In the genomic region with DNA sequence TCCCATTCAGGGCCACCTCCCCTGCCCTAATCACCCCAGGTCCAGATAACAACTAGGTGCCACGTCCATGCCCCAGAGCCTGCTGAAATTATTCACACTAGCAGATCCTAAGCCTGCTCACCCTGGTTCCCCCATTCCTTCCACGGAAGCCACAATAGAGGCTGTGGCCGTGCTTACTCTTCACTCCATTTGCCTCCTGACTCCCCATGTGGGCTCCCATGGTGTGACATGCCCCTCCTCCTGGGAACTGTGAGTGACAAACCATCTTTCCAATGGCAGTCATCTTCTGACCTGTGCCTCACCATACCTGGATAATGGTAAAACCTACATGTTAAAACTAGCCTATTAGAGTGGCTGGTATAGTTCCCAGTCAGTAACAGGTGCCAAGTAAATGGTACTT, we compare ENCODE assay signal across 19 cellular contexts.
DNase-seq lines count a peak whose midpoint lies in the region; ATAC-seq and TF ChIP-seq lines count a peak whose summit lies in the region.
"Had no signal": no experiment of that assay in that cellular context is flagged by ENCODE, and none has a peak within 500 bp of the region (broad histone marks: within the 10 kb centered on the region; RNA-seq: fewer than 3 reads in every experiment).

No MANE protein-coding gene starts in this region.

- H3K27me3 Mint-ChIP-seq in GM23338 (ENCODE audit: insufficient read depth, low read depth, poor library complexity), result peaks cover 3% of the 10 kb centered on the region
- no peaks in the 10 kb centered on the region for H3K27me3 Mint-ChIP-seq in endodermal cell (ENCODE audit: insufficient read depth)

- peaks cover 40% of the 10 kb centered on the region for H3K4me1 ChIP-seq in GM23338 (ENCODE audit: insufficient read depth)
- H3K4me1 ChIP-seq in HUES6 (ENCODE audit: control insufficient read depth, insufficient read depth, low read length), result peaks cover 32% of the 10 kb centered on the region
- peaks cover 9% of the 10 kb centered on the region for H3K4me1 ChIP-seq in endodermal cell (ENCODE audit: control insufficient read depth, insufficient read depth, low read length)
- H3K4me1 ChIP-seq: BLaER1 had no signal

- TF ChIP-seq CTCF in GM23338 (conservative IDR thresholded peaks at IDR 0.05; ENCODE audit: low read depth in 2 of 2) (no peak), endodermal cell (conservative IDR thresholded peaks at IDR 0.05) (no peak)

- DNase-seq in GM23338 (ENCODE audit: low spot score) (peak; percentile 47), endodermal cell (peak; percentile 68), cardiac septum (ENCODE audit: low spot score) (no peak)
- DNase-seq: CD4-positive, CD25-positive, alpha-beta regulatory T cell; Karpas-422; NCI-H1092 treated with DMSO at 0.1 percent for 48 hours; NCI-H1436 treated with DMSO at 0.1 percent for 48 hours; NCI-H187 treated with DMSO at 0.1 percent for 48 hours; NCI-H524 treated with DMSO at 0.1 percent for 48 hours; NCI-H774; SIG-M5; SK-N-SH; SW 1271 had no signal

- intact Hi-C loops in cardiac septum (cut with DNase I), result no loop called here

- H3K36me3 ChIP-seq in GM23338 (ENCODE audit: insufficient read depth) (no peaks in the 10 kb centered on the region), HUES6 (ENCODE audit: control insufficient read depth, insufficient read depth, low read length) (peaks cover 20% of the 10 kb centered on the region), endodermal cell (ENCODE audit: control insufficient read depth, insufficient read depth, low read length) (no peaks in the 10 kb centered on the region)
- H3K36me3 ChIP-seq: BLaER1 had no signal

- WGBS in endodermal cell (ENCODE audit: insufficient coverage in 1 of 2, insufficient read length in 1 of 2), 2 experiments, result 73 to 78% methylated on average over 2 to 3 of the region's 3 CpGs

- H3K4me1 Mint-ChIP-seq in GM23338 (peaks cover 39% of the 10 kb centered on the region), endodermal cell (peaks cover 44% of the 10 kb centered on the region)
- H3K4me1 Mint-ChIP-seq: CD4-positive, CD25-positive, alpha-beta regulatory T cell had no signal

- peaks cover 13% of the 10 kb centered on the region for H3F3A ChIP-seq in GM23338 (replicated peaks; ENCODE audit: low read depth)

- H3K9me3 ChIP-seq in HUES6 (ENCODE audit: control insufficient read depth, insufficient read depth, low read depth, low read length), result no peaks in the 10 kb centered on the region
- H3K9me3 ChIP-seq in endodermal cell (ENCODE audit: control insufficient read depth, low read length), result no peaks in the 10 kb centered on the region
- no peaks in the 10 kb centered on the region for H3K9me3 ChIP-seq in iPS-18c (ENCODE audit: control insufficient read depth, insufficient read depth, low read length)
- H3K9me3 ChIP-seq: BLaER1, SK-N-SH had no signal

- H2AFZ ChIP-seq in GM23338, result no peak overlapping the region

- H3K4me3 ChIP-seq in GM23338, result no peak overlapping the region
- H3K4me3 ChIP-seq in HUES6 (ENCODE audit: low read depth, low read length), result peak overlapping the region; percentile 37; the same call in 1 of the 2 replicates
- H3K4me3 ChIP-seq in endodermal cell (ENCODE audit: low read length), result no peak overlapping the region
- peak overlapping the region; percentile 15; the same call in 1 of the 2 replicates for H3K4me3 ChIP-seq in iPS-18c (ENCODE audit: insufficient read depth, low read depth, low read length)
- H3K4me3 ChIP-seq: BLaER1 had no signal

- H3K79me2 ChIP-seq in GM23338 (replicated peaks; ENCODE audit: insufficient read depth), result no peaks in the 10 kb centered on the region

- ATAC-seq in GM23338 (peak; percentile 59; the same call in 2 of the 3 replicates), GM19463 (IDR thresholded peaks at IDR 0.05; ENCODE audit: unreplicated experiment) (no peak), HG03025 (IDR thresholded peaks at IDR 0.05; ENCODE audit: low FRiP score, unreplicated experiment) (no peak), HG02623 (IDR thresholded peaks at IDR 0.05; ENCODE audit: unreplicated experiment) (no peak)

- H3K4me3 Mint-ChIP-seq in GM23338 (no peak overlapping the region; the same call in 2 of the 3 replicates), endodermal cell (no peak overlapping the region)
- H3K4me3 Mint-ChIP-seq: CD4-positive, CD25-positive, alpha-beta regulatory T cell had no signal

- peak overlapping the region; percentile 76 for H3K9ac ChIP-seq in HUES6 (ENCODE audit: low read length)
- H3K9ac ChIP-seq in endodermal cell (ENCODE audit: extremely low read depth, low read length, poor library complexity, severe bottlenecking), result no peak overlapping the region
- H3K9ac ChIP-seq: BLaER1, SK-N-SH had no signal

- H3K9me2 ChIP-seq in GM23338 (ENCODE audit: insufficient read depth), result 0 out of 2 replicates have a peak, but pooled peaks cover 4% of the 10 kb centered on the region
- H3K9me2 ChIP-seq: SK-N-SH had no signal

- H3K27ac ChIP-seq in GM23338 (ENCODE audit: low read depth), result peak overlapping the region; percentile 100
- H3K27ac ChIP-seq in HUES6 (ENCODE audit: low read depth, low read length), result peak overlapping the region; percentile 73
- H3K27ac ChIP-seq in endodermal cell (ENCODE audit: low read depth, low read length), result no peak overlapping the region
- H3K27ac ChIP-seq: BLaER1 had no signal

- H3K9me3 Mint-ChIP-seq in GM23338, result peaks cover 6% of the 10 kb centered on the region
- peaks cover 2% of the 10 kb centered on the region for H3K9me3 Mint-ChIP-seq in endodermal cell
- H3K9me3 Mint-ChIP-seq: CD4-positive, CD25-positive, alpha-beta regulatory T cell had no signal

- H3K27me3 ChIP-seq in GM23338 (ENCODE audit: insufficient read depth), result no peaks in the 10 kb centered on the region
- no peaks in the 10 kb centered on the region for H3K27me3 ChIP-seq in HUES6 (ENCODE audit: control insufficient read depth, insufficient read depth, low read length)
- H3K27me3 ChIP-seq in endodermal cell (ENCODE audit: control insufficient read depth, insufficient read depth, low read length, poor library complexity, severe bottlenecking), result no peaks in the 10 kb centered on the region
- H3K27me3 ChIP-seq: BLaER1 had no signal

- H3K27ac Mint-ChIP-seq in GM23338 (peak overlapping the region; percentile 25; the same call in 1 of the 2 replicates), endodermal cell (no peak overlapping the region)
- H3K27ac Mint-ChIP-seq: CD4-positive, CD25-positive, alpha-beta regulatory T cell had no signal

- peaks cover 10% of the 10 kb centered on the region for H3K36me3 Mint-ChIP-seq in GM23338 (ENCODE audit: low read depth)
- no peaks in the 10 kb centered on the region for H3K36me3 Mint-ChIP-seq in endodermal cell (ENCODE audit: low read depth)
- H3K36me3 Mint-ChIP-seq: CD4-positive, CD25-positive, alpha-beta regulatory T cell had no signal

- peak overlapping the region; percentile 64; the same call in 1 of the 2 replicates for H3K4me2 ChIP-seq in GM23338
- H3K4me2 ChIP-seq: BLaER1, SK-N-SH had no signal

- no peaks in the 10 kb centered on the region for H4K20me1 ChIP-seq in GM23338 (replicated peaks; ENCODE audit: insufficient read depth)
- H4K20me1 ChIP-seq: BLaER1 had no signal

TF ChIP-seq in GM23338, 12 proteins besides CTCF, POLR2A, EP300 and RAD21 (continues in another document):
- no peak for TF ChIP-seq ETS1 (IDR thresholded peaks at IDR 0.05)

Comparison
In these comparisons a context has a peak if more than half of its experiments do, and no peak if none do; other contexts are left out.
1. H3K4me3 ChIP-seq: peak in HUES6 (single experiment) and iPS-18c (single experiment); none in GM23338 (single experiment) and endodermal cell (single experiment).